In the genomic region with DNA sequence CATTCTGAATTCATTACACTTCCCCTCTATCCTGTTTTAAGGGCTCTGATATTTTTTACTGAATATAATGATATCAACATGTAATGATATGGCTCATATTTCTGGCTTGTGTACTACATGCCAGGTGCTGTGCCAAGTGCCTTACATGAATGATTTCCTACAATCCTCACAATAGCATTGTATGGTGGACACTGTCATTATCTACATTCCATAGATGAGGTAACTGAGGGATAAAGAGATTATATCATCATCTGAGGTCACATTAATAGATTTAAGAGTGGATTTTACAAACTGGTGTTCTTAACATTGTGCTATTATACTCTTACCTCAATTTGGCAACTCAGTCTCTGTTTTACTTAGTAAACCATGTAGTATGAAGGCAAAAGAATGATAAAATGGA, we compare ENCODE assay signal across 21 cellular contexts.
DNase-seq lines count a peak whose midpoint lies in the region; ATAC-seq, FAIRE-seq and TF ChIP-seq lines count a peak whose summit lies in the region.
"Had no signal": no experiment of that assay in that cellular context is flagged by ENCODE, and none has a peak within 500 bp of the region (broad histone marks: within the 10 kb centered on the region; RNA-seq: fewer than 3 reads in every experiment).

No MANE protein-coding gene starts in this region.

- H3K9me3 Mint-ChIP-seq in astrocyte (ENCODE audit: unreplicated experiment): no peaks in the 10 kb centered on the region
- no peaks in the 10 kb centered on the region for H3K9me3 Mint-ChIP-seq in neural progenitor cell

- no peaks in the 10 kb centered on the region for H3K27me3 Mint-ChIP-seq in astrocyte (ENCODE audit: low read depth, unreplicated experiment)
- H3K27me3 Mint-ChIP-seq in neural progenitor cell (ENCODE audit: insufficient read depth, low read depth): no peaks in the 10 kb centered on the region
- H3K27me3 Mint-ChIP-seq: CD8-positive, alpha-beta memory T cell had no signal

- no peak overlapping the region for H2AFZ ChIP-seq in astrocyte (ENCODE audit: low read depth, low read length)
- no peak overlapping the region for H2AFZ ChIP-seq in neural progenitor cell (replicated peaks)

- H3K27ac Mint-ChIP-seq in astrocyte (ENCODE audit: unreplicated experiment) (no peak overlapping the region), neural progenitor cell (peak overlapping the region; percentile 25)
- H3K27ac Mint-ChIP-seq: CD8-positive, alpha-beta memory T cell had no signal

- H3K79me2 ChIP-seq in astrocyte (ENCODE audit: insufficient read depth, low read length) (no peaks in the 10 kb centered on the region), neural progenitor cell (ENCODE audit: low read depth) (no peaks in the 10 kb centered on the region)

- H3K27me3 ChIP-seq in astrocyte (ENCODE audit: insufficient read depth, low read length) (no peaks in the 10 kb centered on the region), neural progenitor cell (no peaks in the 10 kb centered on the region)
- H3K27me3 ChIP-seq: BLaER1 treated with 17β-estradiol and CSF1 and Interleukin-3, amounts not matched to agents 10 nM and 100 nM; SJSA1 had no signal

- ATAC-seq in GM21717 (IDR thresholded peaks at IDR 0.05; ENCODE audit: unreplicated experiment): no peak
- ATAC-seq: GM12878, K562, PC-3 had no signal

- no peaks in the 10 kb centered on the region for H4K20me1 ChIP-seq in astrocyte (ENCODE audit: insufficient read depth, low read length)
- H4K20me1 ChIP-seq in neural progenitor cell (ENCODE audit: low read depth): no peaks in the 10 kb centered on the region
- H4K20me1 ChIP-seq: BLaER1 treated with 17β-estradiol and CSF1 and Interleukin-3, amounts not matched to agents 10 nM and 100 nM had no signal

- no peaks in the 10 kb centered on the region for H3K4me1 Mint-ChIP-seq in astrocyte (ENCODE audit: low read depth, unreplicated experiment)
- peaks cover 24% of the 10 kb centered on the region for H3K4me1 Mint-ChIP-seq in neural progenitor cell
- H3K4me1 Mint-ChIP-seq: CD8-positive, alpha-beta memory T cell had no signal

- H3K4me2 ChIP-seq in astrocyte (ENCODE audit: low read length) (no peak overlapping the region), neural progenitor cell (no peak overlapping the region)
- H3K4me2 ChIP-seq: BLaER1 treated with 17β-estradiol and CSF1 and Interleukin-3, amounts not matched to agents 10 nM and 100 nM had no signal

- TF ChIP-seq CTCF in astrocyte (IDR thresholded peaks at IDR 0.05; ENCODE audit: insufficient read depth, low read depth, low read length) (no peak), neural progenitor cell (IDR thresholded peaks at IDR 0.05) (no peak)

- H3K9me3 ChIP-seq in astrocyte (ENCODE audit: insufficient read depth, low read depth, low read length) (no peaks in the 10 kb centered on the region), neural progenitor cell (ENCODE audit: low read depth) (no peaks in the 10 kb centered on the region)
- H3K9me3 ChIP-seq: BLaER1 treated with 17β-estradiol and CSF1 and Interleukin-3, amounts not matched to agents 10 nM and 100 nM; SJSA1 had no signal

- no peak overlapping the region for H3K9ac ChIP-seq in astrocyte (ENCODE audit: low read length)
- no peak overlapping the region for H3K9ac ChIP-seq in neural progenitor cell
- H3K9ac ChIP-seq: BLaER1 treated with 17β-estradiol and CSF1 and Interleukin-3, amounts not matched to agents 10 nM and 100 nM had no signal

- no peaks in the 10 kb centered on the region for H3K36me3 ChIP-seq in astrocyte (ENCODE audit: insufficient read depth, low read length)
- no peaks in the 10 kb centered on the region for H3K36me3 ChIP-seq in neural progenitor cell
- H3K36me3 ChIP-seq: BLaER1 treated with 17β-estradiol and CSF1 and Interleukin-3, amounts not matched to agents 10 nM and 100 nM; SJSA1 had no signal

- no peaks in the 10 kb centered on the region for H3K4me1 ChIP-seq in astrocyte (ENCODE audit: insufficient read depth, low read length)
- peaks cover 16% of the 10 kb centered on the region for H3K4me1 ChIP-seq in neural progenitor cell
- H3K4me1 ChIP-seq: BLaER1 treated with 17β-estradiol and CSF1 and Interleukin-3, amounts not matched to agents 10 nM and 100 nM; SJSA1 had no signal

- H3K4me3 ChIP-seq in astrocyte (ENCODE audit: insufficient read depth, low read depth, low read length): no peak overlapping the region
- H3K4me3 ChIP-seq in neural progenitor cell: no peak overlapping the region
- H3K4me3 ChIP-seq: BLaER1 treated with 17β-estradiol and CSF1 and Interleukin-3, amounts not matched to agents 10 nM and 100 nM; GM12878; K562; SJSA1 had no signal

- no peak overlapping the region for H3K4me3 Mint-ChIP-seq in astrocyte (ENCODE audit: unreplicated experiment)
- no peak overlapping the region for H3K4me3 Mint-ChIP-seq in neural progenitor cell
- H3K4me3 Mint-ChIP-seq: CD8-positive, alpha-beta memory T cell had no signal

- no peak for FAIRE-seq in astrocyte (lab: Jason Lieb, UNC)
- FAIRE-seq: A204.1, GM12878, GM18507, K562 had no signal

- DNase-seq in NCI-H1436 treated with DMSO at 0.1 percent for 48 hours (lab: John Stamatoyannopoulos, UW) (peak; percentile 35), NCI-H1436 (lab: John Stamatoyannopoulos, UW) (no peak), NCI-H2029 treated with DMSO at 0.1 percent for 48 hours (lab: John Stamatoyannopoulos, UW) (peak; percentile 35), astrocyte (ENCODE audit: low read depth) (peak; percentile 10), neural progenitor cell (ENCODE audit: low spot score) (no peak), RKO (ENCODE audit: low spot score) (no peak)
- DNase-seq: CD8-positive, alpha-beta memory T cell; GDM1; GOT3; MV-4-11; NCI-H1694 treated with DMSO at 0.1 percent for 48 hours; NCI-H2227 treated with DMSO at 0.1 percent for 48 hours; NCI-H524 treated with DMSO at 0.1 percent for 48 hours; PC-3 had no signal

- H3F3A ChIP-seq in neural progenitor cell (ENCODE audit: low read depth): no peaks in the 10 kb centered on the region

- H3K27ac ChIP-seq in astrocyte (ENCODE audit: low read depth, low read length): no peak overlapping the region
- H3K27ac ChIP-seq in neural progenitor cell: no peak overlapping the region
- H3K27ac ChIP-seq: BLaER1 treated with 17β-estradiol and CSF1 and Interleukin-3, amounts not matched to agents 10 nM and 100 nM; SJSA1 had no signal

- H3K36me3 Mint-ChIP-seq in astrocyte (ENCODE audit: low read depth, unreplicated experiment) (no peaks in the 10 kb centered on the region), neural progenitor cell (no peaks in the 10 kb centered on the region)
- H3K36me3 Mint-ChIP-seq: CD8-positive, alpha-beta memory T cell had no signal

Comparison
In these comparisons a context has a peak if more than half of its experiments do, and no peak if none do; other contexts are left out.
1. DNase-seq: peak in NCI-H1436 treated with DMSO at 0.1 percent for 48 hours (single experiment), NCI-H2029 treated with DMSO at 0.1 percent for 48 hours (single experiment) and astrocyte (single experiment); none in NCI-H1436 (single experiment), neural progenitor cell (single experiment) and RKO (single experiment).